1 cellular context compared by ENCODE assay signal in genomic region chr5:149615976-149616375, GRCh38.
TF ChIP-seq lines count a peak whose summit lies in the region.

No MANE protein-coding gene starts in this region.

TF ChIP-seq in H1, 55 proteins besides CTCF, POLR2A, EP300 and RAD21:
- TF ChIP-seq SP1 (IDR thresholded peaks at IDR 0.05; ENCODE audit: low read depth, low read length) = no peak
- no peak for TF ChIP-seq SIRT6 (IDR thresholded peaks at IDR 0.05; ENCODE audit: low read length)
- no peak for TF ChIP-seq CBX5 (IDR thresholded peaks at IDR 0.05; ENCODE audit: low read depth, low read length)
- TF ChIP-seq KDM1A (IDR thresholded peaks at IDR 0.05; ENCODE audit: borderline replicate concordance, low read length) = no peak
- no peak for TF ChIP-seq TBP (IDR thresholded peaks at IDR 0.05; ENCODE audit: low read depth, low read length)
- TF ChIP-seq CREB1 (IDR thresholded peaks at IDR 0.05) = no peak
- TF ChIP-seq KDM4A (IDR thresholded peaks at IDR 0.05; ENCODE audit: low read depth, low read length, severe bottlenecking) = no peak
- no peak for TF ChIP-seq CHD1 (IDR thresholded peaks at IDR 0.05; ENCODE audit: low read depth, low read length)
- TF ChIP-seq RFX5 (IDR thresholded peaks at IDR 0.05; ENCODE audit: borderline replicate concordance, low read depth, low read length) = no peak
- TF ChIP-seq FOSL1 (IDR thresholded peaks at IDR 0.05; ENCODE audit: insufficient read depth, low read depth, low read length) = no peak
- no peak for TF ChIP-seq CTBP2 (IDR thresholded peaks at IDR 0.05; ENCODE audit: borderline replicate concordance, insufficient read depth, insufficient read length, low read length)
- TF ChIP-seq RXRA (IDR thresholded peaks at IDR 0.05; ENCODE audit: insufficient read depth, low read depth, low read length) = no peak
- no peak for TF ChIP-seq MAX (IDR thresholded peaks at IDR 0.05)
- no peak for TF ChIP-seq HDAC6 (IDR thresholded peaks at IDR 0.05; ENCODE audit: low read depth, low read length)
- no peak for TF ChIP-seq YY1 (IDR thresholded peaks at IDR 0.05; ENCODE audit: low read depth, low read length)
- TF ChIP-seq JUND (IDR thresholded peaks at IDR 0.05; ENCODE audit: low read length) = no peak
TF ChIP-seq in H1: peak in this region for 0.
